ENCODE assay signal across 15 cellular contexts in the genomic region with DNA sequence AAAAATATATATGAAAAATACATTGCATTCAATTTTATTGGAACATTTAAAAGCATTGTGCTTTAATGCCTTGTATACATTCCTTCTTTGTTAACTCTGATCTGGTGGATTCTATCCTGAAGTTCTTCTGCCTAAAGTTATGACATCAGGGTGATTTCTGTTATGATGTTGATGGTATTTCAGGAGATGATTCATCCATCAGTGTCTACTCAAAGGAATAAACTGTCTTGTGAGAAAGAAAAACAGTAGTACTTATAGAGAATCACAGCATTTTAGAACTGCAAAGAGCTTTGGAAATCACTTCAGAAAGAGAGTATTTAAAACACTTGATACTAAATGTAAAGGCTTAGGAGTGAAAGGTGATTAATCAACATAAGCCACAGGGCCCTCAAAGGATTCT.
DNase-seq lines count a peak whose midpoint lies in the region; ATAC-seq and TF ChIP-seq lines count a peak whose summit lies in the region.
"Had no signal": no experiment of that assay in that cellular context is flagged by ENCODE, and none has a peak within 500 bp of the region (broad histone marks: within the 10 kb centered on the region; RNA-seq: fewer than 3 reads in every experiment).

No MANE protein-coding gene starts in this region.

- H3K79me2 ChIP-seq in smooth muscle cell (ENCODE audit: low read depth): no peaks in the 10 kb centered on the region

- TF ChIP-seq POLR2A in spleen (IDR thresholded peaks at IDR 0.05): no peak

- H3K36me3 ChIP-seq in smooth muscle cell (ENCODE audit: low read depth) (no peaks in the 10 kb centered on the region), spleen (no peaks in the 10 kb centered on the region)
- H3K36me3 ChIP-seq: left ventricle myocardium inferior had no signal

- no peaks in the 10 kb centered on the region for H3F3A ChIP-seq in smooth muscle cell (ENCODE audit: low read depth)

- H4K20me1 ChIP-seq in smooth muscle cell (ENCODE audit: low read depth): no peaks in the 10 kb centered on the region

- peak overlapping the region; percentile 24 for H3K9ac ChIP-seq in smooth muscle cell (ENCODE audit: low read depth)

- H3K9me3 ChIP-seq in smooth muscle cell (replicated peaks; ENCODE audit: low read depth) (no peaks in the 10 kb centered on the region), spleen (peaks cover 0 to 25% (median 20%) of the 10 kb centered on the region in 8 donors)

- H3K27me3 ChIP-seq in smooth muscle cell (ENCODE audit: low read depth): no peaks in the 10 kb centered on the region
- no peaks in the 10 kb centered on the region for H3K27me3 ChIP-seq in spleen (replicated peaks in 1 of 7)

- H2AFZ ChIP-seq in smooth muscle cell (ENCODE audit: low read depth): no peak overlapping the region

- intact Hi-C loops in spleen (cut with DNase I; ENCODE audit: low total_unique reads): no loop called here

- peak overlapping the region; percentile 73 for H3K27ac ChIP-seq in smooth muscle cell (ENCODE audit: low read depth)
- no peak overlapping the region for H3K27ac ChIP-seq in spleen
- H3K27ac ChIP-seq: left ventricle myocardium inferior had no signal

- peak; percentile 57 for ATAC-seq in SK-N-SH treated with all-trans-retinoic acid at 6 μM for 48 hours
- ATAC-seq in GM21367 (IDR thresholded peaks at IDR 0.05; ENCODE audit: unreplicated experiment): no peak

- peak overlapping the region; percentile 47 for H3K4me2 ChIP-seq in smooth muscle cell

- DNase-seq in NCI-H82 (lab: John Stamatoyannopoulos, UW): peak; percentile 44
- DNase-seq in NCI-H82 treated with DMSO at 0.1 percent for 48 hours (lab: John Stamatoyannopoulos, UW; ENCODE audit: unreplicated experiment): no peak
- peak; percentile 78 for DNase-seq in fibroblast of mammary gland (ENCODE audit: low read depth)
- DNase-seq in smooth muscle cell (lab: John Stamatoyannopoulos, UW; ENCODE audit: unreplicated experiment): no peak
- no peak for DNase-seq in spleen
- no peak for DNase-seq in SW480 (ENCODE audit: low spot score)
- DNase-seq: 8988T, activated T-cell treated with anti-CD3 and anti-CD28 coated beads for 4 hours, hippocampal formation, left ventricle myocardium inferior, NCI-H748 treated with DMSO at 0.1 percent for 48 hours, Right ventricle myocardium superior, substantia nigra had no signal

- TF ChIP-seq CTCF in fibroblast of mammary gland (conservative IDR thresholded peaks at IDR 0.05; ENCODE audit: control insufficient read depth, insufficient read depth, low read depth, low read length) (no peak), smooth muscle cell (IDR thresholded peaks at IDR 0.05; ENCODE audit: borderline replicate concordance, insufficient read depth, poor library complexity, severe bottlenecking) (no peak), spleen (IDR thresholded peaks at IDR 0.05 in 8 of 11, conservative IDR thresholded peaks at IDR 0.05 in 3 of 11) (no peak)

- no peak overlapping the region for H3K4me3 ChIP-seq in fibroblast of mammary gland (ENCODE audit: control insufficient read depth, low read depth, low read length)
- no peak overlapping the region for H3K4me3 ChIP-seq in smooth muscle cell
- no peak overlapping the region for H3K4me3 ChIP-seq in spleen
- H3K4me3 ChIP-seq: left ventricle myocardium inferior had no signal

- no peaks in the 10 kb centered on the region for H3K4me1 ChIP-seq in smooth muscle cell (ENCODE audit: low read depth)
- no peaks in the 10 kb centered on the region for H3K4me1 ChIP-seq in spleen
- H3K4me1 ChIP-seq: left ventricle myocardium inferior had no signal

TF ChIP-seq in SK-N-SH treated with all-trans-retinoic acid at 6 μM for 48 hours, 23 proteins besides CTCF, POLR2A, EP300 and RAD21:
- TF ChIP-seq, protein P1, sequence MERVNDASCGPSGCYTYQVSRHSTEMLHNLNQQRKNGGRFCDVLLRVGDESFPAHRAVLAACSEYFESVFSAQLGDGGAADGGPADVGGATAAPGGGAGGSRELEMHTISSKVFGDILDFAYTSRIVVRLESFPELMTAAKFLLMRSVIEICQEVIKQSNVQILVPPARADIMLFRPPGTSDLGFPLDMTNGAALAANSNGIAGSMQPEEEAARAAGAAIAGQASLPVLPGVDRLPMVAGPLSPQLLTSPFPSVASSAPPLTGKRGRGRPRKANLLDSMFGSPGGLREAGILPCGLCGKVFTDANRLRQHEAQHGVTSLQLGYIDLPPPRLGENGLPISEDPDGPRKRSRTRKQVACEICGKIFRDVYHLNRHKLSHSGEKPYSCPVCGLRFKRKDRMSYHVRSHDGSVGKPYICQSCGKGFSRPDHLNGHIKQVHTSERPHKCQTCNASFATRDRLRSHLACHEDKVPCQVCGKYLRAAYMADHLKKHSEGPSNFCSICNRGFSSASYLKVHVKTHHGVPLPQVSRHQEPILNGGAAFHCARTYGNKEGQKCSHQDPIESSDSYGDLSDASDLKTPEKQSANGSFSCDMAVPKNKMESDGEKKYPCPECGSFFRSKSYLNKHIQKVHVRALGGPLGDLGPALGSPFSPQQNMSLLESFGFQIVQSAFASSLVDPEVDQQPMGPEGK (CRISPR knock-in tag; IDR thresholded peaks at IDR 0.05; ENCODE audit: borderline replicate concordance): no peak
- TF ChIP-seq TOX (CRISPR knock-in tag; IDR thresholded peaks at IDR 0.05; ENCODE audit: borderline replicate concordance) (peak; percentile 47; the same call in 1 of the 2 replicates), GLIS3 (CRISPR knock-in tag; IDR thresholded peaks at IDR 0.05) (no peak), ISL1 (CRISPR knock-in tag; IDR thresholded peaks at IDR 0.05) (no peak), OSR1 (CRISPR knock-in tag; IDR thresholded peaks at IDR 0.05) (no peak)
TF ChIP-seq in SK-N-SH treated with all-trans-retinoic acid at 6 μM for 48 hours: peak in this region for 1.

Comparison
In these comparisons a context has a peak if more than half of its experiments do, and no peak if none do; other contexts are left out.
1. DNase-seq: peak in NCI-H82 (single experiment) and fibroblast of mammary gland (single experiment); none in NCI-H82 treated with DMSO at 0.1 percent for 48 hours (single experiment), smooth muscle cell (single experiment), spleen (single experiment) and SW480 (single experiment).